In the genomic region with DNA sequence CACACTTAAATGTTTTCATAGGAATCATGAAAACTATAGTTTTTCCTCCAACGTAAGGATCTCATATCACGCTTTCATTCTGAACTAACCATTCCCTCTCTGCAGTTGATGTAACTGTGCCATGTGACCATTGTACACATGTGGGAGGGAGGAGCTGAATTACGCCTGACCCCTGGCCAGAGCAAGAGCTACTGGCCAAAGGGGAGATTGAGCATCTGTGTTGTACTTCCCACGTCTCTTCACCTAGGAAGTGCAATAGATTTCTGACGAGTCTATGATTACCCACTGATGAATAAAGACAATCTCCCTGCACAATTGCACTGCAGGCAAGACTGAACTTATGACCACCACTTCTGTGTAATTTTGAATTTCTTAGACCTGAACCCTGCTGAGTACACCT, we compare ENCODE assay signal across 1 cellular context.
A peak's percentile ranks its signal among the peaks of the same experiment; 100 is the strongest.
TF ChIP-seq lines count a peak whose summit lies in the region.

No MANE protein-coding gene starts in this region.

TF ChIP-seq in K562, 482 proteins besides CTCF, POLR2A, EP300 and RAD21 (continued from another document and continues in another):
- TF ChIP-seq, protein P1, sequence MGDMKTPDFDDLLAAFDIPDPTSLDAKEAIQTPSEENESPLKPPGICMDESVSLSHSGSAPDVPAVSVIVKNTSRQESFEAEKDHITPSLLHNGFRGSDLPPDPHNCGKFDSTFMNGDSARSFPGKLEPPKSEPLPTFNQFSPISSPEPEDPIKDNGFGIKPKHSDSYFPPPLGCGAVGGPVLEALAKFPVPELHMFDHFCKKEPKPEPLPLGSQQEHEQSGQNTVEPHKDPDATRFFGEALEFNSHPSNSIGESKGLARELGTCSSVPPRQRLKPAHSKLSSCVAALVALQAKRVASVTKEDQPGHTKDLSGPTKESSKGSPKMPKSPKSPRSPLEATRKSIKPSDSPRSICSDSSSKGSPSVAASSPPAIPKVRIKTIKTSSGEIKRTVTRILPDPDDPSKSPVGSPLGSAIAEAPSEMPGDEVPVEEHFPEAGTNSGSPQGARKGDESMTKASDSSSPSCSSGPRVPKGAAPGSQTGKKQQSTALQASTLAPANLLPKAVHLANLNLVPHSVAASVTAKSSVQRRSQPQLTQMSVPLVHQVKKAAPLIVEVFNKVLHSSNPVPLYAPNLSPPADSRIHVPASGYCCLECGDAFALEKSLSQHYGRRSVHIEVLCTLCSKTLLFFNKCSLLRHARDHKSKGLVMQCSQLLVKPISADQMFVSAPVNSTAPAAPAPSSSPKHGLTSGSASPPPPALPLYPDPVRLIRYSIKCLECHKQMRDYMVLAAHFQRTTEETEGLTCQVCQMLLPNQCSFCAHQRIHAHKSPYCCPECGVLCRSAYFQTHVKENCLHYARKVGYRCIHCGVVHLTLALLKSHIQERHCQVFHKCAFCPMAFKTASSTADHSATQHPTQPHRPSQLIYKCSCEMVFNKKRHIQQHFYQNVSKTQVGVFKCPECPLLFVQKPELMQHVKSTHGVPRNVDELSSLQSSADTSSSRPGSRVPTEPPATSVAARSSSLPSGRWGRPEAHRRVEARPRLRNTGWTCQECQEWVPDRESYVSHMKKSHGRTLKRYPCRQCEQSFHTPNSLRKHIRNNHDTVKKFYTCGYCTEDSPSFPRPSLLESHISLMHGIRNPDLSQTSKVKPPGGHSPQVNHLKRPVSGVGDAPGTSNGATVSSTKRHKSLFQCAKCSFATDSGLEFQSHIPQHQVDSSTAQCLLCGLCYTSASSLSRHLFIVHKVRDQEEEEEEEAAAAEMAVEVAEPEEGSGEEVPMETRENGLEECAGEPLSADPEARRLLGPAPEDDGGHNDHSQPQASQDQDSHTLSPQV (IDR thresholded peaks at IDR 0.05) = no peak
- TF ChIP-seq MNT (conservative IDR thresholded peaks at IDR 0.05) (peak in 1 of 2 experiments; percentile 25; a peak in 1 of 4 replicates), SMAD3 (CRISPR knock-in tag; conservative IDR thresholded peaks at IDR 0.05) (0 out of 2 replicates have a peak, but pooled peaks have one; percentile 26), PREB (CRISPR knock-in tag; IDR thresholded peaks at IDR 0.05) (no peak), CBX3 (IDR thresholded peaks at IDR 0.05; ENCODE audit: borderline replicate concordance in 1 of 2, low read length in 2 of 2) (peak in 1 of 2 experiments; percentile 20; a peak in 1 of 3 replicates), CSDE1 (IDR thresholded peaks at IDR 0.05) (no peak), RAD51 (IDR thresholded peaks at IDR 0.05; ENCODE audit: borderline replicate concordance, low read depth) (peak; percentile 68; the same call in 1 of the 2 replicates), ZNF347 (CRISPR knock-in tag; IDR thresholded peaks at IDR 0.05; ENCODE audit: low read depth) (no peak), ELF2 (CRISPR knock-in tag; IDR thresholded peaks at IDR 0.05) (no peak), RCOR1 (IDR thresholded peaks at IDR 0.05; ENCODE audit: borderline replicate concordance in 1 of 2, low read depth in 2 of 2, low read length in 2 of 2) (peak in 1 of 2 experiments; percentile 24; a peak in 1 of 4 replicates), USF2 (CRISPR knock-in tag; IDR thresholded peaks at IDR 0.05) (peak; percentile 87), HEY1 (CRISPR knock-in tag; IDR thresholded peaks at IDR 0.05; ENCODE audit: borderline replicate concordance) (no peak), L3MBTL2 (IDR thresholded peaks at IDR 0.05) (0 out of 2 replicates have a peak, but pooled peaks have one; percentile 40), REST (CRISPR knock-in tag; IDR thresholded peaks at IDR 0.05; ENCODE audit: low read depth) (no peak), U2AF2 (optimal IDR thresholded peaks at IDR 0.05; ENCODE audit: low read depth, low read length) (no peak), ZNF512 (tag; IDR thresholded peaks at IDR 0.05) (no peak), FOXK2 (conservative IDR thresholded peaks at IDR 0.05 in 1 of 2, IDR thresholded peaks at IDR 0.05 in 1 of 2; ENCODE audit: low read depth in 2 of 2) (peak in 1 of 2 experiments; percentile 30; a peak in 1 of 4 replicates), KLF13 (tag; IDR thresholded peaks at IDR 0.05; ENCODE audit: borderline replicate concordance, low read depth) (no peak), SREBF1 (IDR thresholded peaks at IDR 0.05; ENCODE audit: borderline replicate concordance, low read depth, low read length) (no peak), CHAMP1 (IDR thresholded peaks at IDR 0.05) (0 out of 2 replicates have a peak, but pooled peaks have one; percentile 21), CAMTA2 (CRISPR knock-in tag; conservative IDR thresholded peaks at IDR 0.05) (no peak), ELK3 (CRISPR knock-in tag; IDR thresholded peaks at IDR 0.05) (no peak), KLF16 (IDR thresholded peaks at IDR 0.05) (no peak)
- TF ChIP-seq, protein P2, sequence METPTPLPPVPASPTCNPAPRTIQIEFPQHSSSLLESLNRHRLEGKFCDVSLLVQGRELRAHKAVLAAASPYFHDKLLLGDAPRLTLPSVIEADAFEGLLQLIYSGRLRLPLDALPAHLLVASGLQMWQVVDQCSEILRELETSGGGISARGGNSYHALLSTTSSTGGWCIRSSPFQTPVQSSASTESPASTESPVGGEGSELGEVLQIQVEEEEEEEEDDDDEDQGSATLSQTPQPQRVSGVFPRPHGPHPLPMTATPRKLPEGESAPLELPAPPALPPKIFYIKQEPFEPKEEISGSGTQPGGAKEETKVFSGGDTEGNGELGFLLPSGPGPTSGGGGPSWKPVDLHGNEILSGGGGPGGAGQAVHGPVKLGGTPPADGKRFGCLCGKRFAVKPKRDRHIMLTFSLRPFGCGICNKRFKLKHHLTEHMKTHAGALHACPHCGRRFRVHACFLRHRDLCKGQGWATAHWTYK (CRISPR knock-in tag; IDR thresholded peaks at IDR 0.05) = no peak
- TF ChIP-seq, protein P3, sequence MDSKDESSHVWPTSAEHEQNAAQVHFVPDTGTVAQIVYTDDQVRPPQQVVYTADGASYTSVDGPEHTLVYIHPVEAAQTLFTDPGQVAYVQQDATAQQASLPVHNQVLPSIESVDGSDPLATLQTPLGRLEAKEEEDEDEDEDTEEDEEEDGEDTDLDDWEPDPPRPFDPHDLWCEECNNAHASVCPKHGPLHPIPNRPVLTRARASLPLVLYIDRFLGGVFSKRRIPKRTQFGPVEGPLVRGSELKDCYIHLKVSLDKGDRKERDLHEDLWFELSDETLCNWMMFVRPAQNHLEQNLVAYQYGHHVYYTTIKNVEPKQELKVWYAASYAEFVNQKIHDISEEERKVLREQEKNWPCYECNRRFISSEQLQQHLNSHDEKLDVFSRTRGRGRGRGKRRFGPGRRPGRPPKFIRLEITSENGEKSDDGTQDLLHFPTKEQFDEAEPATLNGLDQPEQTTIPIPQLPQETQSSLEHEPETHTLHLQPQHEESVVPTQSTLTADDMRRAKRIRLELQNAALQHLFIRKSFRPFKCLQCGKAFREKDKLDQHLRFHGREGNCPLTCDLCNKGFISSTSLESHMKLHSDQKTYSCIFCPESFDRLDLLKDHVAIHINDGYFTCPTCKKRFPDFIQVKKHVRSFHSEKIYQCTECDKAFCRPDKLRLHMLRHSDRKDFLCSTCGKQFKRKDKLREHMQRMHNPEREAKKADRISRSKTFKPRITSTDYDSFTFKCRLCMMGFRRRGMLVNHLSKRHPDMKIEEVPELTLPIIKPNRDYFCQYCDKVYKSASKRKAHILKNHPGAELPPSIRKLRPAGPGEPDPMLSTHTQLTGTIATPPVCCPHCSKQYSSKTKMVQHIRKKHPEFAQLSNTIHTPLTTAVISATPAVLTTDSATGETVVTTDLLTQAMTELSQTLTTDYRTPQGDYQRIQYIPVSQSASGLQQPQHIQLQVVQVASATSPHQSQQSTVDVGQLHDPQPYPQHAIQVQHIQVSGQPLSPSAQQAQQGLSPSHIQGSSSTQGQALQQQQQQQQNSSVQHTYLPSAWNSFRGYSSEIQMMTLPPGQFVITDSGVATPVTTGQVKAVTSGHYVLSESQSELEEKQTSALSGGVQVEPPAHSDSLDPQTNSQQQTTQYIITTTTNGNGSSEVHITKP (IDR thresholded peaks at IDR 0.05; ENCODE audit: partially characterized antibody) = peak; percentile 26
- TF ChIP-seq, protein P4, sequence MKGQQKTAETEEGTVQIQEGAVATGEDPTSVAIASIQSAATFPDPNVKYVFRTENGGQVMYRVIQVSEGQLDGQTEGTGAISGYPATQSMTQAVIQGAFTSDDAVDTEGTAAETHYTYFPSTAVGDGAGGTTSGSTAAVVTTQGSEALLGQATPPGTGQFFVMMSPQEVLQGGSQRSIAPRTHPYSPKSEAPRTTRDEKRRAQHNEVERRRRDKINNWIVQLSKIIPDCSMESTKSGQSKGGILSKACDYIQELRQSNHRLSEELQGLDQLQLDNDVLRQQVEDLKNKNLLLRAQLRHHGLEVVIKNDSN (CRISPR knock-in tag; IDR thresholded peaks at IDR 0.05) = peak; percentile 84; the same call in 1 of the 2 replicates
